In genomic region chr17:69336580-69336979, GRCh38 we compare ENCODE assay signal across 1 cellular context.
TF ChIP-seq lines count a peak whose summit lies in the region.

No MANE protein-coding gene starts in this region.

TF ChIP-seq in GM23338, 12 proteins besides CTCF, POLR2A, EP300 and RAD21 (continued from another document):
- TF ChIP-seq EZH2phosphoT487 (IDR thresholded peaks at IDR 0.05; ENCODE audit: unreplicated experiment) = no peak
- no peak for TF ChIP-seq EZH2 (IDR thresholded peaks at IDR 0.05; ENCODE audit: low read depth, unreplicated experiment)
- no peak for TF ChIP-seq ZNF462 (CRISPR knock-in tag; IDR thresholded peaks at IDR 0.05)
- no peak for TF ChIP-seq STAT1 (IDR thresholded peaks at IDR 0.05; ENCODE audit: unreplicated experiment)
- TF ChIP-seq ETS1 (IDR thresholded peaks at IDR 0.05) = no peak
- no peak for TF ChIP-seq ZNF331 (CRISPR knock-in tag; IDR thresholded peaks at IDR 0.05; ENCODE audit: low read depth)
- no peak for TF ChIP-seq REST (IDR thresholded peaks at IDR 0.05; ENCODE audit: unreplicated experiment)
- TF ChIP-seq NANOG (IDR thresholded peaks at IDR 0.05; ENCODE audit: borderline replicate concordance) = no peak
